Comparison of ENCODE assay signal across 8 cellular contexts in genomic region chr19:56566904-56567273, GRCh38. TPM values are rescaled to one million over a fixed set of nuclear protein-coding genes. Genes with fewer than 3 reads are reported as not detected.
DNase-seq lines count a peak whose midpoint lies in the region; ATAC-seq and TF ChIP-seq lines count a peak whose summit lies in the region.

No MANE protein-coding gene starts in this region.

- H3K4me3 ChIP-seq in astrocyte of the spinal cord (ENCODE audit: low read depth, low read length): peak overlapping the region; percentile 85

- H3K27me3 Mint-ChIP-seq in immature natural killer cell (ENCODE audit: low read depth in 3 of 3): peaks cover 3 to 5% (median 4%) of the 10 kb centered on the region in 3 donors

- peak overlapping the region; percentile 67 for H3K27ac ChIP-seq in 22Rv1

- in situ Hi-C loops in astrocyte of the spinal cord (cut with HindIII; ENCODE audit: low sequenced_read_pairs): no loop called here

- DNase-seq in RPMI7951 (ENCODE audit: low read depth) (peak; percentile 51), astrocyte of the spinal cord (ENCODE audit: low read depth, low spot score) (no peak), immature natural killer cell (no peak), HK-2 (ENCODE audit: unreplicated experiment) (no peak)
- DNase-seq in stimulated activated CD4-positive, alpha-beta T cell treated with anti-CD3 and anti-CD28 coated beads, Interleukin-12 subunit alpha, Interleukin-12 subunit beta, amount 100 ng/mL, for 4 hours: peak; percentile 43

- peaks cover 34 to 88% (median 76%) of the 10 kb centered on the region in 6 donors for H3K9me3 Mint-ChIP-seq in immature natural killer cell

- ATAC-seq in GM18511 (IDR thresholded peaks at IDR 0.05; ENCODE audit: unreplicated experiment) (peak; percentile 44), HG03064 (IDR thresholded peaks at IDR 0.05; ENCODE audit: low read depth, unreplicated experiment) (peak; percentile 37)

- H3K4me3 Mint-ChIP-seq in immature natural killer cell: peak overlapping the region; percentile 95 to 99 (median 97)

- H3K27ac Mint-ChIP-seq in immature natural killer cell: peak overlapping the region; percentile 79 to 94 (median 92)

- H3K4me1 Mint-ChIP-seq in immature natural killer cell: peaks cover 16 to 19% of the 10 kb centered on the region in 2 donors

- TF ChIP-seq CTCF in 22Rv1 (IDR thresholded peaks at IDR 0.05) (no peak), astrocyte of the spinal cord (IDR thresholded peaks at IDR 0.05; ENCODE audit: low read depth, low read length) (no peak)

- peaks cover 40 to 52% (median 41%) of the 10 kb centered on the region in 3 donors for H3K36me3 Mint-ChIP-seq in immature natural killer cell

RNA-seq across cellular contexts. Expression of gene ZNF470, which starts 0.4 kb away (rescaled TPM):
- total RNA-seq in RPMI7951 (2014; rRNA removed; shearing (Covaris generic)): 2.7 and 2.9 TPM in 2 replicates
- polyA plus RNA-seq in immature natural killer cell: 1 to 10 TPM in 2 of 3 donors, not detected in 1; 1.7 to 2.9 TPM

RNA-seq across cellular contexts. Expression of gene ZFP28, which starts 28.1 kb away (rescaled TPM):
- 5.9 and 9.4 TPM in 2 replicates for total RNA-seq in RPMI7951 (2014; rRNA removed; shearing (Covaris generic))
- 1 to 10 TPM; 2.4 to 5.3 (median 5.2) TPM for polyA plus RNA-seq in immature natural killer cell

RNA-seq across cellular contexts. Expression of gene ZNF71, which starts 28.2 kb away (rescaled TPM):
- total RNA-seq in RPMI7951 (2014; rRNA removed; shearing (Covaris generic)): 6.0 and 8.3 TPM in 2 replicates
- polyA plus RNA-seq in immature natural killer cell: 10 to 100 TPM in 2 of 3 donors, 1 to 10 TPM in 1; 8.0 to 12.3 (median 12.3) TPM

RNA-seq across cellular contexts. Expression of gene ZNF471, which starts 59.2 kb away (rescaled TPM):
- 1.1 and 1.3 TPM in 2 replicates for total RNA-seq in RPMI7951 (2014; rRNA removed; shearing (Covaris generic))
- polyA plus RNA-seq in immature natural killer cell: under 1 TPM in 2 of 3 donors, not detected in 1; 0.28 to 0.40 TPM

Comparison
In these comparisons a context has a peak if more than half of its experiments do, and no peak if none do; other contexts are left out.
1. DNase-seq: peak in RPMI7951 (single experiment) and stimulated activated CD4-positive, alpha-beta T cell treated with anti-CD3 and anti-CD28 coated beads, Interleukin-12 subunit alpha, Interleukin-12 subunit beta, amount 100 ng/mL, for 4 hours (single experiment); none in astrocyte of the spinal cord (single experiment), immature natural killer cell (0 of 3) and HK-2 (single experiment).